ENCODE assay signal across 1 cellular context in the genomic region with DNA sequence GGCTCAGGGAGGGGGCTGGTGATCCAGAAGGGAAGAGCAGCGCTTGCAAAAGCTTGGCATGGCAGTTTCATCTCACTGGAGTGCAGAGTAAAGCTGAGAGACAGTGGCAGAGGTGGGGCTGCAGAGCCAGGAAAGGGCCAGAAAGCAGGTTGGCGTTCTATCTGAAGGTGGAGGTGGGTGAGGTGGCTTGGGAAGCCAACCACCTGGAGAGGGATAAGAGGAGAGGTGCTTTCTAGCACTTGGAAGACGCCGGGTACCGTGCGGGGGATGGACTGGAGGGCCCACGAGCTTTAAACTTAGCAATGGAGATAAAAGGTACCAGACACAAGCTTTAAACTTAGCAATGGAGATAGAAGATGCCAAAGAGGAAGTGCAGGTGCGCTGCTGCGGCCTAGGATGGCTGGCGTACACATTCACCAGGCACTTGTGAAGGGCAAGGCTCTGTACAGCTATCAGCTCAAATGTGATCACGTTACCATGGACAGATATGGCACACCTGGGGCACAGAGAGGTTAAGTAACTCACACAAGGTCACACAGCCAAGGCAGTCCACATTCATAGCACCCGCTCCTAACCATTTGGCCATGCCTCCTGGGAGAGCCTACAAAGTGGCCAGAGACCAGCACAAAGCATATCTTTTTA.
TF ChIP-seq lines count a peak whose summit lies in the region.

No MANE protein-coding gene starts in this region.

TF ChIP-seq in K562, 482 proteins besides CTCF, POLR2A, EP300 and RAD21 (continued from another document):
- TF ChIP-seq, protein P1, sequence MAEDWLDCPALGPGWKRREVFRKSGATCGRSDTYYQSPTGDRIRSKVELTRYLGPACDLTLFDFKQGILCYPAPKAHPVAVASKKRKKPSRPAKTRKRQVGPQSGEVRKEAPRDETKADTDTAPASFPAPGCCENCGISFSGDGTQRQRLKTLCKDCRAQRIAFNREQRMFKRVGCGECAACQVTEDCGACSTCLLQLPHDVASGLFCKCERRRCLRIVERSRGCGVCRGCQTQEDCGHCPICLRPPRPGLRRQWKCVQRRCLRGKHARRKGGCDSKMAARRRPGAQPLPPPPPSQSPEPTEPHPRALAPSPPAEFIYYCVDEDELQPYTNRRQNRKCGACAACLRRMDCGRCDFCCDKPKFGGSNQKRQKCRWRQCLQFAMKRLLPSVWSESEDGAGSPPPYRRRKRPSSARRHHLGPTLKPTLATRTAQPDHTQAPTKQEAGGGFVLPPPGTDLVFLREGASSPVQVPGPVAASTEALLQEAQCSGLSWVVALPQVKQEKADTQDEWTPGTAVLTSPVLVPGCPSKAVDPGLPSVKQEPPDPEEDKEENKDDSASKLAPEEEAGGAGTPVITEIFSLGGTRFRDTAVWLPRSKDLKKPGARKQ (CRISPR knock-in tag; IDR thresholded peaks at IDR 0.05): no peak
- TF ChIP-seq NCOA6 (IDR thresholded peaks at IDR 0.05) (no peak), DIDO1 (tag; IDR thresholded peaks at IDR 0.05; ENCODE audit: low read depth) (no peak), BRD9 (IDR thresholded peaks at IDR 0.05; ENCODE audit: low read depth, partially characterized antibody) (no peak), ZNF184 (CRISPR knock-in tag; IDR thresholded peaks at IDR 0.05) (no peak)
